28 cellular contexts compared by ENCODE assay signal in the genomic region with DNA sequence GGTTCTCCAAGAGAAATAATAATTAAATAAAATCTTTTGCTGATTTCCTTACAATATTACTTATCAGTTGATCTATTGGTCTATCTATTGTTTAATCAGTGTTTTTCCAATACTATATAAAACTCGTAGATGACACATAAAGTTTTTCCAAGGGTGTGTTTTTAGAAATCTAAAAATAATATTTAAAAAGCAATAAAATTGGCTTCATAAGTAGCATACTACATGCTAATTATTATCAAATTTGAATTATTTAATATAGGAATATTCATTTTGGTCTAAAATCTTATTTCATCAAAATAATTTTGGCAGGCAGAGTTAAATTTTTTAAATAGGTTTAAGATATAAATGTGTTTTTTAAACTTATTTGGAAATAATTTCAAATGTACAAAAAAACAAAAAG.
"Had no signal": no experiment of that assay in that cellular context is flagged by ENCODE, and none has a peak within 500 bp of the region (broad histone marks: within the 10 kb centered on the region; RNA-seq: fewer than 3 reads in every experiment).

No MANE protein-coding gene starts in this region.

- H3K9me3 ChIP-seq: adrenal gland, body of pancreas, colonic mucosa, gastrocnemius medialis, heart left ventricle had no signal

- H3K36me3 ChIP-seq: adrenal gland, colonic mucosa, gastrocnemius medialis, heart left ventricle had no signal

- ATAC-seq: activated CD8-positive, alpha-beta memory T cell treated with anti-CD3 and anti-CD28 coated beads, Interleukin-2, amount 10 ng/mL, durations not matched to agents 7 days and 5 days; activated CD8-positive, alpha-beta T cell treated with anti-CD3 and anti-CD28 coated beads, Interleukin-2, amount 10 ng/mL, durations not matched to agents 7 days and 5 days; body of pancreas; esophagus mucosa; gastrocnemius medialis; heart left ventricle; T-helper 17 cell had no signal

- H3K27ac ChIP-seq: adrenal gland, body of pancreas, colonic mucosa, gastrocnemius medialis, heart left ventricle had no signal

- H3K4me1 ChIP-seq: adrenal gland, body of pancreas, colonic mucosa, gastrocnemius medialis, heart left ventricle had no signal

- H3K4me3 ChIP-seq: adrenal gland, body of pancreas, colonic mucosa, gastrocnemius medialis, heart left ventricle had no signal

- DNase-seq: activated CD4-positive, alpha-beta memory T cell treated with anti-CD3 and anti-CD28 coated beads for 36 hours; activated CD4-positive, alpha-beta T cell treated with anti-CD3 and anti-CD28 coated beads, Interleukin-2, amount 10 ng/mL, durations not matched to agents 24 days and 14 days; activated CD4-positive, CD25-positive, alpha-beta regulatory T cell; activated CD4-positive, CD25-positive, alpha-beta regulatory T cell treated with anti-CD3 and anti-CD28 coated beads, Interleukin-2, amount 50 U/mL, for 72 hours; activated CD8-positive, alpha-beta memory T cell treated with anti-CD3 and anti-CD28 coated beads, Interleukin-2, amount 10 ng/mL, durations not matched to agents 7 days and 5 days; activated CD8-positive, alpha-beta memory T cell treated with anti-CD3 and anti-CD28 coated beads, Interleukin-2, amount 50 U/mL, for 4 hours; activated CD8-positive, alpha-beta T cell treated with anti-CD3 and anti-CD28 coated beads, Interleukin-2, amount 10 ng/mL, durations not matched to agents 7 days and 5 days; activated effector memory CD4-positive, alpha-beta T cell treated with anti-CD3 and anti-CD28 coated beads, Interleukin-2, amount 50 U/mL, for 16 hours; activated naive CD4-positive, alpha-beta T cell treated with anti-CD3 and anti-CD28 coated beads for 36 hours; activated naive CD8-positive, alpha-beta T cell treated with anti-CD3 and anti-CD28 coated beads for 36 hours; activated naive CD8-positive, alpha-beta T cell treated with anti-CD3 and anti-CD28 coated beads, Interleukin-2, amount 50 U/mL, for 24 hours; activated T-cell treated with anti-CD3 and anti-CD28 coated beads, Interleukin-2, amount 50 U/mL, for 1 hour; activated T-cell treated with anti-CD3 and anti-CD28 coated beads, Interleukin-2, amount 50 U/mL, for 48 hours; adrenal gland; amygdala; aorta; body of pancreas; caudate nucleus; colonic mucosa; effector CD8-positive, alpha-beta T cell; foreskin fibroblast; gastrocnemius medialis; glutamatergic neuron; heart left ventricle; T-helper 1 cell; T-helper 17 cell; T1000 had no signal
